In the genomic region with DNA sequence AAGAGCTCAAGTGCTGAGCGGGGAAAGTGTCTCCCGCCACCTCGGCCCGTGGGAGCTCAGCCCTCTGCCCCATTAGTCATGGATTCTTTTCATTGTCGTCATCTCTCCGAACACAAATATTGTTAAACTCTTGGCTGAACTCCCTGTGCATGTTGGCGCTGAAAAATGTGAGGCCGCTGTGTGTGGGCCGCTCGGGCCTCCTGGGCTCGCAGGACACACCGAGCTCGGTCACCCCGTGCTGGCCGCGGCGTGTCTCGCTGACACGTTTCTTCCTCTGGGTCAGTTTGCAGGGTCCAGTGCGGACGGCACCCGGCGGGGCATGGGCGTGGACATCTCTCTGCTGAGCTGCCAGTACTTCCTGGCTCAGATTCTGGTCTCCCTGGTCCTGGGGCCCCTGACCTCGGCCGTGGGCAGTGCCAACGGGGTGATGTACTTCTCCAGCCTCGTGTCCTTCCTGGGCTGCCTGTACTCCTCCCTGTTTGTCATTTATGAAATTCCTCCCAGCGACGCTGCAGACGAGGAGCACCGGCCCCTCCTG, we compare ENCODE assay signal across 1 cellular context.
TF ChIP-seq lines count a peak whose summit lies in the region.

No MANE protein-coding gene starts in this region.

TF ChIP-seq in A549, 52 proteins besides CTCF, POLR2A, EP300 and RAD21 (continued from another document):
- TF ChIP-seq, protein P1, sequence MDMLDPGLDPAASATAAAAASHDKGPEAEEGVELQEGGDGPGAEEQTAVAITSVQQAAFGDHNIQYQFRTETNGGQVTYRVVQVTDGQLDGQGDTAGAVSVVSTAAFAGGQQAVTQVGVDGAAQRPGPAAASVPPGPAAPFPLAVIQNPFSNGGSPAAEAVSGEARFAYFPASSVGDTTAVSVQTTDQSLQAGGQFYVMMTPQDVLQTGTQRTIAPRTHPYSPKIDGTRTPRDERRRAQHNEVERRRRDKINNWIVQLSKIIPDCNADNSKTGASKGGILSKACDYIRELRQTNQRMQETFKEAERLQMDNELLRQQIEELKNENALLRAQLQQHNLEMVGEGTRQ (IDR thresholded peaks at IDR 0.05) = no peak
- TF ChIP-seq JUNB (IDR thresholded peaks at IDR 0.05) = peak; percentile 75
